ENCODE assay signal across 18 cellular contexts in genomic region chr1:29786195-29786594, GRCh38.
DNase-seq lines count a peak whose midpoint lies in the region; ATAC-seq and TF ChIP-seq lines count a peak whose summit lies in the region.
"Had no signal": no experiment of that assay in that cellular context is flagged by ENCODE, and none has a peak within 500 bp of the region (broad histone marks: within the 10 kb centered on the region; RNA-seq: fewer than 3 reads in every experiment).

No MANE protein-coding gene starts in this region.

- no peaks in the 10 kb centered on the region for H3K9me3 Mint-ChIP-seq in immature natural killer cell
- H3K9me3 Mint-ChIP-seq: CD4-positive, alpha-beta memory T cell; HFFc6 had no signal

- 81 to 91% (median 82%) methylated on average over 4 of the region's 4 CpGs for WGBS in heart left ventricle, 4 donors

- no peak overlapping the region for H3K4me3 Mint-ChIP-seq in immature natural killer cell
- H3K4me3 Mint-ChIP-seq: CD4-positive, alpha-beta memory T cell; HFFc6 had no signal

- no peak for TF ChIP-seq POLR2A in heart left ventricle (IDR thresholded peaks at IDR 0.05)
- no peak for TF ChIP-seq POLR2A in erythroblast (IDR thresholded peaks at IDR 0.05; ENCODE audit: low read length)

- H3K4me1 Mint-ChIP-seq in immature natural killer cell = no peaks in the 10 kb centered on the region
- H3K4me1 Mint-ChIP-seq: CD4-positive, alpha-beta memory T cell had no signal

- intact Hi-C loops in left ventricle myocardium superior (cut with micrococcal nuclease) (no loop called here), heart left ventricle (cut with DNase I) (loop anchor here in 1 of 10 donors (10.0 kb wide), 1 partner anchor 589 kb away; no protein-coding TSS in a partner anchor)

- H3K27me3 ChIP-seq in heart left ventricle = peaks cover 0 to 5% (median 0%) of the 10 kb centered on the region in 9 donors
- H3K27me3 ChIP-seq: BE2C had no signal

- ATAC-seq in left ventricle myocardium superior (peak; percentile 73), heart left ventricle (no peak)
- ATAC-seq: K562 had no signal

- H3K36me3 ChIP-seq in heart left ventricle = no peaks in the 10 kb centered on the region
- H3K36me3 ChIP-seq: BE2C, SJSA1 had no signal

- no peaks in the 10 kb centered on the region for H3K36me3 Mint-ChIP-seq in immature natural killer cell
- H3K36me3 Mint-ChIP-seq: CD4-positive, alpha-beta memory T cell had no signal

- TF ChIP-seq CTCF in heart left ventricle (IDR thresholded peaks at IDR 0.05) = no peak
- no peak for TF ChIP-seq CTCF in GM20000 (IDR thresholded peaks at IDR 0.05; ENCODE audit: extremely low read depth, missing control alignments)

- H3K27ac ChIP-seq in heart left ventricle = no peak overlapping the region
- H3K27ac ChIP-seq: 22Rv1, PC-9, SJSA1 had no signal

- no peak overlapping the region for H3K27ac Mint-ChIP-seq in immature natural killer cell
- H3K27ac Mint-ChIP-seq: CD4-positive, alpha-beta memory T cell; HFFc6 had no signal

- H3K4me1 ChIP-seq in heart left ventricle = no peaks in the 10 kb centered on the region
- H3K4me1 ChIP-seq: BE2C had no signal

- DNase-seq in DMS 273 (lab: John Stamatoyannopoulos, UW; ENCODE audit: unreplicated experiment) (peak; percentile 49), DMS 273 treated with DMSO at 0.1 percent for 48 hours (lab: John Stamatoyannopoulos, UW) (no peak), left ventricle myocardium superior (no peak), heart left ventricle (no peak), cerebellum (ENCODE audit: low spot score) (peak; percentile 14), immature natural killer cell (no peak), erythroblast (lab: John Stamatoyannopoulos, UW) (no peak), GM20000 (ENCODE audit: low spot score) (no peak)
- DNase-seq: BE2C; CD4-positive, alpha-beta memory T cell; GF-D8; HFFc6; MV-4-11; NCI-H774; PC-9 had no signal

- no peak overlapping the region for H3K4me3 ChIP-seq in heart left ventricle
- H3K4me3 ChIP-seq: K562, PC-9, SJSA1 had no signal

- H3K9me3 ChIP-seq in heart left ventricle = no peaks in the 10 kb centered on the region
- H3K9me3 ChIP-seq: BE2C had no signal

- peaks cover 0 to 4% (median 0%) of the 10 kb centered on the region in 3 donors for H3K27me3 Mint-ChIP-seq in immature natural killer cell (ENCODE audit: low read depth in 3 of 3)

Comparison
In these comparisons a context has a peak if more than half of its experiments do, and no peak if none do; other contexts are left out.
1. DNase-seq: peak in DMS 273 (single experiment) and cerebellum (single experiment); none in DMS 273 treated with DMSO at 0.1 percent for 48 hours (single experiment), left ventricle myocardium superior (single experiment), heart left ventricle (0 of 5), immature natural killer cell (0 of 3), erythroblast (0 of 2) and GM20000 (single experiment).